13 cellular contexts compared by ENCODE assay signal in the genomic region with DNA sequence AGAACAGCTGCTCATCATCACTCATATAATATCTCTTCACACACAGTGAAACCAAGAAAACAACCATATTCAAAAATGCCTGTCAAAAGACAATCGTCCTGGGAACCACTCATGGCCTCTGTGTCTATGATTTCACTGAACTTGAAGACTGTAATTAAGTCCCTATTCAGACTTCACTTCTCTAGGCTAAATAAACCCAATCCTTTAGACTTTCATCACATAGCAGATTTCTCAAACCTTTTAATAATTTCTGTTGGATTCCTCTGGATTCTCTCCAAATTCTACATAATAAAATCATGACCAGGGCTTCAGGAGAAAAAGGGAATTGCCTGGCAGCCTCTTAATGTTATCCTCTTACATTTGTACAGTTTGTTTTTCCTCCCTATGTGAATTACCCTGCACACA.
DNase-seq lines count a peak whose midpoint lies in the region; ATAC-seq and TF ChIP-seq lines count a peak whose summit lies in the region.
"Had no signal": no experiment of that assay in that cellular context is flagged by ENCODE, and none has a peak within 500 bp of the region (broad histone marks: within the 10 kb centered on the region; RNA-seq: fewer than 3 reads in every experiment).

No MANE protein-coding gene starts in this region.

- H3K4me1 ChIP-seq in colonic mucosa: no peaks in the 10 kb centered on the region

- no peak for ATAC-seq in HG02588 (IDR thresholded peaks at IDR 0.05; ENCODE audit: unreplicated experiment)
- ATAC-seq: stimulated activated naive CD8-positive, alpha-beta T cell treated with anti-CD3 and anti-CD28 coated beads, Interleukin-15, Interleukin-2, amounts not matched to agents 100 U/mL and 50 U/mL, for 24 hours had no signal

- no peak overlapping the region for H3K4me3 ChIP-seq in colonic mucosa
- H3K4me3 ChIP-seq: sigmoid colon had no signal

- H3K27me3 Mint-ChIP-seq in activated naive CD8-positive, alpha-beta T cell treated with anti-CD3 and anti-CD28 coated beads for 36 hours: no peaks in the 10 kb centered on the region

- TF ChIP-seq CTCF in colonic mucosa (IDR thresholded peaks at IDR 0.05): no peak

- H3K4me3 Mint-ChIP-seq in activated naive CD8-positive, alpha-beta T cell treated with anti-CD3 and anti-CD28 coated beads for 36 hours: no peak overlapping the region
- H3K4me3 Mint-ChIP-seq: CD14-positive monocyte had no signal

- peaks cover 23% of the 10 kb centered on the region for H3K36me3 Mint-ChIP-seq in activated naive CD8-positive, alpha-beta T cell treated with anti-CD3 and anti-CD28 coated beads for 36 hours
- H3K36me3 Mint-ChIP-seq: CD14-positive monocyte had no signal

- no peak overlapping the region for H3K9ac ChIP-seq in colonic mucosa (ENCODE audit: low read depth in 2 of 2, low read length in 2 of 2)

- intact Hi-C loops in colonic mucosa (cut with DNase I): no loop called here

- no peaks in the 10 kb centered on the region for H3K27me3 ChIP-seq in colonic mucosa
- H3K27me3 ChIP-seq: sigmoid colon had no signal

- no peak overlapping the region for H3K27ac ChIP-seq in colonic mucosa
- H3K27ac ChIP-seq: sigmoid colon had no signal

- DNase-seq in DMS79 (lab: John Stamatoyannopoulos, UW): peak; percentile 19
- peak; percentile 18 for DNase-seq in NCI-H1105 (lab: John Stamatoyannopoulos, UW)
- DNase-seq in astrocyte of the hippocampus (ENCODE audit: low read depth, low spot score): peak; percentile 10
- DNase-seq in myocyte (ENCODE audit: low read depth): peak; percentile 76
- DNase-seq in activated naive CD8-positive, alpha-beta T cell treated with anti-CD3 and anti-CD28 coated beads for 36 hours: no peak
- DNase-seq in NCI-H82 treated with DMSO at 0.1 percent for 48 hours (lab: John Stamatoyannopoulos, UW; ENCODE audit: unreplicated experiment): no peak
- DNase-seq in colonic mucosa: no peak
- DNase-seq: activated naive CD4-positive, alpha-beta T cell treated with Interleukin-2 at 50 U/mL for 16 hours; sigmoid colon; stimulated activated naive CD8-positive, alpha-beta T cell treated with anti-CD3 and anti-CD28 coated beads, Interleukin-15, Interleukin-2, amounts not matched to agents 100 U/mL and 50 U/mL, for 24 hours; SW 1271 had no signal

- no peaks in the 10 kb centered on the region for H3K36me3 ChIP-seq in colonic mucosa
- H3K36me3 ChIP-seq: sigmoid colon had no signal

- no peak overlapping the region for H3K27ac Mint-ChIP-seq in activated naive CD8-positive, alpha-beta T cell treated with anti-CD3 and anti-CD28 coated beads for 36 hours
- H3K27ac Mint-ChIP-seq: CD14-positive monocyte had no signal

- H3K4me1 Mint-ChIP-seq in activated naive CD8-positive, alpha-beta T cell treated with anti-CD3 and anti-CD28 coated beads for 36 hours: peaks cover 3% of the 10 kb centered on the region
- H3K4me1 Mint-ChIP-seq: CD14-positive monocyte had no signal

- peaks cover 10% of the 10 kb centered on the region for H3K9me3 Mint-ChIP-seq in activated naive CD8-positive, alpha-beta T cell treated with anti-CD3 and anti-CD28 coated beads for 36 hours

- H3K9me3 ChIP-seq in colonic mucosa: no peaks in the 10 kb centered on the region

Comparison
In these comparisons a context has a peak if more than half of its experiments do, and no peak if none do; other contexts are left out.
1. DNase-seq: peak in DMS79 (single experiment), NCI-H1105 (single experiment), astrocyte of the hippocampus (single experiment) and myocyte (single experiment); none in activated naive CD8-positive, alpha-beta T cell treated with anti-CD3 and anti-CD28 coated beads for 36 hours (single experiment), NCI-H82 treated with DMSO at 0.1 percent for 48 hours (single experiment) and colonic mucosa (single experiment).